8 cellular contexts compared by ENCODE assay signal in the genomic region with DNA sequence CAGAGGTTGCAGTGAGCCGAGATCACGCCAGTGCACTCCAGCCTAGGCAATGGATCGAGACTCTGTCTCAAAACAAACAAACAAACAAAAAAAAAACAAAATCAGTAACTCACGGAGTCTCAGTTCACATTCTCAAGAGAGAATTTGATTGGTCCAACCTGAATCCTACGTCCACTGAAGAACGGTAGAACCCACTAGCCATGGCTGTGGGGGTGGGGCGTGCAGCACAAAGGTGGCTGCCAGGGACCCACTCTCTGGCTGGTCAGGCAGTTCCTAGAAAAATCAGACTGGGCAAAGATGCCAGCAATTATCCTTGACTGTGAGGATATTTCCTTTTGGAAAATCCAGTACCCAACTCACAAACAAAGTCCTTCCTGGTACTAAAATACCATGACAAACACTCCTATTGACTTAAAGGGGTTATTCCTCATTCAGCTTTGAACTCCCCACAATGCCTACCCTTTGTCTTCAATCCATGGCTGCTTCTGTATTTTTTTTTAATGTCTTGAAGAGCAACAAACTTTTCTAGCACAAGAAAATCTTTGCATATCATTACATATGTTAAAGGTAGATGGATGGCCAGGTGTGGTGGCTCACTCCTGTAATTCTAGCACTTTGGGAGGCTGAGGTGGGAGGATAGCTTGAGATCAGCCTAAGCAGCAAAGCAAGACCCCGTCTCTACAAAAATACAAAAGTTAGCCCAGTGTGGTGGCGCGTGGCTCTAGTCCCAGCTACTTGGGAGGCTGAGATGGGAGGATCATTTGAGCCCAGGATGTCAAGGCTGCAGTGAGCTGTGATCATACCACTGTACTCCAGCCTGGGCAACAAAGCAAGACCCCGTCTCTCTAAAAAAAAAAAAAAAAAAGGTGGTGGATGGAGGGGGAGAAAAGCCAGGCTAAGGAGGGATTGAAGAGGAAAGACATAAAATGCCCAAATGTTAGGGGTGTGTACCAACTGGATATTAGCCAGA.
"Had no signal": no experiment of that assay in that cellular context is flagged by ENCODE, and none has a peak within 500 bp of the region (broad histone marks: within the 10 kb centered on the region; RNA-seq: fewer than 3 reads in every experiment).

No MANE protein-coding gene starts in this region.

- H3K4me3 ChIP-seq: HAP-1 had no signal

- H3K27me3 Mint-ChIP-seq: IgD-negative memory B cell had no signal

- H3K9me3 Mint-ChIP-seq: HFFc6 had no signal

- H3K36me3 Mint-ChIP-seq: IgD-negative memory B cell had no signal

- H3K4me3 Mint-ChIP-seq: HFFc6 had no signal

- ATAC-seq: HCT116 had no signal

- FAIRE-seq: HTR-8/SVneo had no signal

- H3K9me3 ChIP-seq: HAP-1 had no signal

- H3K27ac Mint-ChIP-seq: HFFc6 had no signal

- DNase-seq: GOT3, H7, HFFc6, KG1 had no signal
